In genomic region chr12:78406776-78407335, GRCh38 we compare ENCODE assay signal across 10 cellular contexts.
DNase-seq lines count a peak whose midpoint lies in the region; ATAC-seq and TF ChIP-seq lines count a peak whose summit lies in the region.
"Had no signal": no experiment of that assay in that cellular context is flagged by ENCODE, and none has a peak within 500 bp of the region (broad histone marks: within the 10 kb centered on the region; RNA-seq: fewer than 3 reads in every experiment).

No MANE protein-coding gene starts in this region.

- H3K4me1 ChIP-seq in right atrium auricular region (no peaks in the 10 kb centered on the region), upper lobe of right lung (no peaks in the 10 kb centered on the region)

- peak; percentile 29 for DNase-seq in fibroblast of pulmonary artery (ENCODE audit: low read depth)
- DNase-seq in stimulated activated CD4-positive, alpha-beta T cell treated with anti-CD3 and anti-CD28 coated beads, Interleukin-2, amount 100 ng/mL, for 24 hours: no peak
- DNase-seq in right atrium auricular region (ENCODE audit: low spot score): no peak
- no peak for DNase-seq in upper lobe of right lung
- DNase-seq: activated effector memory CD4-positive, alpha-beta T cell treated with anti-CD3 and anti-CD28 coated beads, Interleukin-2, amount 50 U/mL, for 16 hours; hippocampal formation had no signal

- TF ChIP-seq CTCF in fibroblast of pulmonary artery (IDR thresholded peaks at IDR 0.05; ENCODE audit: low read length, missing control alignments) (no peak), right atrium auricular region (IDR thresholded peaks at IDR 0.05) (no peak), upper lobe of right lung (IDR thresholded peaks at IDR 0.05) (no peak)

- H3K9me3 ChIP-seq in right atrium auricular region (no peaks in the 10 kb centered on the region), upper lobe of right lung (no peaks in the 10 kb centered on the region)

- H3K27ac ChIP-seq in right atrium auricular region (no peak overlapping the region), upper lobe of right lung (no peak overlapping the region)

- H3K4me3 ChIP-seq in fibroblast of pulmonary artery (replicated peaks; ENCODE audit: low read depth, low read length) (no peak overlapping the region), right atrium auricular region (no peak overlapping the region), upper lobe of right lung (no peak overlapping the region)

- H3K36me3 ChIP-seq in right atrium auricular region (no peaks in the 10 kb centered on the region), upper lobe of right lung (no peaks in the 10 kb centered on the region)

- peak; percentile 97 for ATAC-seq in GM18517 (IDR thresholded peaks at IDR 0.05; ENCODE audit: unreplicated experiment)
- peak; percentile 94 for ATAC-seq in GM21717 (IDR thresholded peaks at IDR 0.05; ENCODE audit: unreplicated experiment)
- peak; percentile 94 for ATAC-seq in HG03469 (IDR thresholded peaks at IDR 0.05; ENCODE audit: unreplicated experiment)
- ATAC-seq in SK-N-SH treated with all-trans-retinoic acid at 6 μM for 48 hours: no peak
- no peak for ATAC-seq in upper lobe of right lung

- intact Hi-C loops in upper lobe of right lung (cut with DNase I): no loop called here

- H3K27me3 ChIP-seq in right atrium auricular region (no peaks in the 10 kb centered on the region), upper lobe of right lung (no peaks in the 10 kb centered on the region)

TF ChIP-seq in SK-N-SH treated with all-trans-retinoic acid at 6 μM for 48 hours, 23 proteins besides CTCF, POLR2A, EP300 and RAD21:
- TF ChIP-seq CREB5 (CRISPR knock-in tag; IDR thresholded peaks at IDR 0.05; ENCODE audit: low read depth) (no peak), ZC3H10 (CRISPR knock-in tag; IDR thresholded peaks at IDR 0.05) (no peak), ZNF8 (CRISPR knock-in tag; IDR thresholded peaks at IDR 0.05) (no peak), ZFP3 (CRISPR knock-in tag; IDR thresholded peaks at IDR 0.05) (no peak), POU6F1 (CRISPR knock-in tag; IDR thresholded peaks at IDR 0.05; ENCODE audit: borderline replicate concordance, low read depth) (no peak), ZNF70 (CRISPR knock-in tag; IDR thresholded peaks at IDR 0.05) (no peak)

Comparison
In these comparisons a context has a peak if more than half of its experiments do, and no peak if none do; other contexts are left out.
1. ATAC-seq: peak in GM18517 (single experiment), GM21717 (single experiment) and HG03469 (single experiment); none in SK-N-SH treated with all-trans-retinoic acid at 6 μM for 48 hours (single experiment) and upper lobe of right lung (single experiment).